Comparison of ENCODE assay signal across 1 cellular context in genomic region chr7:151003572-151003971, GRCh38.
TF ChIP-seq lines count a peak whose summit lies in the region.

No MANE protein-coding gene starts in this region.

TF ChIP-seq in HepG2, 621 proteins besides CTCF, POLR2A, EP300 and RAD21:
- TF ChIP-seq SOX13 (IDR thresholded peaks at IDR 0.05), result no peak
- peak in 1 of 2 experiments; percentile 58; a peak in 1 of 4 replicates for TF ChIP-seq SOX13 (CRISPR knock-in tag; conservative IDR thresholded peaks at IDR 0.05 in 1 of 2, IDR thresholded peaks at IDR 0.05 in 1 of 2)
- TF ChIP-seq, protein P1, sequence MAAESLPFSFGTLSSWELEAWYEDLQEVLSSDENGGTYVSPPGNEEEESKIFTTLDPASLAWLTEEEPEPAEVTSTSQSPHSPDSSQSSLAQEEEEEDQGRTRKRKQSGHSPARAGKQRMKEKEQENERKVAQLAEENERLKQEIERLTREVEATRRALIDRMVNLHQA (CRISPR knock-in tag; IDR thresholded peaks at IDR 0.05), result no peak
- no peak for TF ChIP-seq ZNF430 (CRISPR knock-in tag; IDR thresholded peaks at IDR 0.05)
- TF ChIP-seq, protein P2, sequence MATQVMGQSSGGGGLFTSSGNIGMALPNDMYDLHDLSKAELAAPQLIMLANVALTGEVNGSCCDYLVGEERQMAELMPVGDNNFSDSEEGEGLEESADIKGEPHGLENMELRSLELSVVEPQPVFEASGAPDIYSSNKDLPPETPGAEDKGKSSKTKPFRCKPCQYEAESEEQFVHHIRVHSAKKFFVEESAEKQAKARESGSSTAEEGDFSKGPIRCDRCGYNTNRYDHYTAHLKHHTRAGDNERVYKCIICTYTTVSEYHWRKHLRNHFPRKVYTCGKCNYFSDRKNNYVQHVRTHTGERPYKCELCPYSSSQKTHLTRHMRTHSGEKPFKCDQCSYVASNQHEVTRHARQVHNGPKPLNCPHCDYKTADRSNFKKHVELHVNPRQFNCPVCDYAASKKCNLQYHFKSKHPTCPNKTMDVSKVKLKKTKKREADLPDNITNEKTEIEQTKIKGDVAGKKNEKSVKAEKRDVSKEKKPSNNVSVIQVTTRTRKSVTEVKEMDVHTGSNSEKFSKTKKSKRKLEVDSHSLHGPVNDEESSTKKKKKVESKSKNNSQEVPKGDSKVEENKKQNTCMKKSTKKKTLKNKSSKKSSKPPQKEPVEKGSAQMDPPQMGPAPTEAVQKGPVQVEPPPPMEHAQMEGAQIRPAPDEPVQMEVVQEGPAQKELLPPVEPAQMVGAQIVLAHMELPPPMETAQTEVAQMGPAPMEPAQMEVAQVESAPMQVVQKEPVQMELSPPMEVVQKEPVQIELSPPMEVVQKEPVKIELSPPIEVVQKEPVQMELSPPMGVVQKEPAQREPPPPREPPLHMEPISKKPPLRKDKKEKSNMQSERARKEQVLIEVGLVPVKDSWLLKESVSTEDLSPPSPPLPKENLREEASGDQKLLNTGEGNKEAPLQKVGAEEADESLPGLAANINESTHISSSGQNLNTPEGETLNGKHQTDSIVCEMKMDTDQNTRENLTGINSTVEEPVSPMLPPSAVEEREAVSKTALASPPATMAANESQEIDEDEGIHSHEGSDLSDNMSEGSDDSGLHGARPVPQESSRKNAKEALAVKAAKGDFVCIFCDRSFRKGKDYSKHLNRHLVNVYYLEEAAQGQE (IDR thresholded peaks at IDR 0.05; ENCODE audit: borderline replicate concordance in 1 of 2, low read depth in 1 of 2, low read length in 2 of 2), result no peak
- peak; percentile 76; the same call in 1 of the 2 replicates for TF ChIP-seq SOX5 (CRISPR knock-in tag; IDR thresholded peaks at IDR 0.05; ENCODE audit: borderline replicate concordance)
- 0 out of 2 replicates have a peak, but pooled peaks have one; percentile 24 for TF ChIP-seq ZBTB21 (CRISPR knock-in tag; IDR thresholded peaks at IDR 0.05)
- no peak for TF ChIP-seq ZNF292 (CRISPR knock-in tag; IDR thresholded peaks at IDR 0.05; ENCODE audit: borderline replicate concordance, low read depth)
- no peak for TF ChIP-seq AKAP8 (CRISPR knock-in tag; IDR thresholded peaks at IDR 0.05)
- TF ChIP-seq, protein P3, sequence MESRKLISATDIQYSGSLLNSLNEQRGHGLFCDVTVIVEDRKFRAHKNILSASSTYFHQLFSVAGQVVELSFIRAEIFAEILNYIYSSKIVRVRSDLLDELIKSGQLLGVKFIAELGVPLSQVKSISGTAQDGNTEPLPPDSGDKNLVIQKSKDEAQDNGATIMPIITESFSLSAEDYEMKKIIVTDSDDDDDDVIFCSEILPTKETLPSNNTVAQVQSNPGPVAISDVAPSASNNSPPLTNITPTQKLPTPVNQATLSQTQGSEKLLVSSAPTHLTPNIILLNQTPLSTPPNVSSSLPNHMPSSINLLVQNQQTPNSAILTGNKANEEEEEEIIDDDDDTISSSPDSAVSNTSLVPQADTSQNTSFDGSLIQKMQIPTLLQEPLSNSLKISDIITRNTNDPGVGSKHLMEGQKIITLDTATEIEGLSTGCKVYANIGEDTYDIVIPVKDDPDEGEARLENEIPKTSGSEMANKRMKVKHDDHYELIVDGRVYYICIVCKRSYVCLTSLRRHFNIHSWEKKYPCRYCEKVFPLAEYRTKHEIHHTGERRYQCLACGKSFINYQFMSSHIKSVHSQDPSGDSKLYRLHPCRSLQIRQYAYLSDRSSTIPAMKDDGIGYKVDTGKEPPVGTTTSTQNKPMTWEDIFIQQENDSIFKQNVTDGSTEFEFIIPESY (CRISPR knock-in tag; IDR thresholded peaks at IDR 0.05), result peak; percentile 59; the same call in 1 of the 2 replicates
- 0 out of 2 replicates have a peak, but pooled peaks have one; percentile 19 for TF ChIP-seq GATAD2A (CRISPR knock-in tag; IDR thresholded peaks at IDR 0.05)
- TF ChIP-seq ZNF660 (CRISPR knock-in tag; IDR thresholded peaks at IDR 0.05; ENCODE audit: borderline replicate concordance, low read depth), result no peak
- no peak for TF ChIP-seq GABPA (IDR thresholded peaks at IDR 0.05; ENCODE audit: low read depth, low read length)
- TF ChIP-seq GABPA (CRISPR knock-in tag; IDR thresholded peaks at IDR 0.05; ENCODE audit: low read depth), result no peak
- 0 out of 2 replicates have a peak, but pooled peaks have one; percentile 28 for TF ChIP-seq ZNF12 (CRISPR knock-in tag; IDR thresholded peaks at IDR 0.05)
- TF ChIP-seq FOSL2 (CRISPR knock-in tag; IDR thresholded peaks at IDR 0.05), result peak; percentile 72
- TF ChIP-seq TBX2 (CRISPR knock-in tag; IDR thresholded peaks at IDR 0.05; ENCODE audit: borderline replicate concordance), result peak; percentile 52
- TF ChIP-seq SALL1 (CRISPR knock-in tag; IDR thresholded peaks at IDR 0.05), result peak; percentile 32; the same call in 1 of the 2 replicates
- no peak for TF ChIP-seq ZNF18 (CRISPR knock-in tag; IDR thresholded peaks at IDR 0.05; ENCODE audit: insufficient replicate concordance)
- TF ChIP-seq ELF3 (CRISPR knock-in tag; IDR thresholded peaks at IDR 0.05), result no peak
- TF ChIP-seq TBX3 (IDR thresholded peaks at IDR 0.05; ENCODE audit: borderline replicate concordance), result peak; percentile 31; the same call in 1 of the 2 replicates
- peak; percentile 21; the same call in 1 of the 2 replicates for TF ChIP-seq MEIS2 (CRISPR knock-in tag; IDR thresholded peaks at IDR 0.05)
